8 cellular contexts compared by ENCODE assay signal in the genomic region with DNA sequence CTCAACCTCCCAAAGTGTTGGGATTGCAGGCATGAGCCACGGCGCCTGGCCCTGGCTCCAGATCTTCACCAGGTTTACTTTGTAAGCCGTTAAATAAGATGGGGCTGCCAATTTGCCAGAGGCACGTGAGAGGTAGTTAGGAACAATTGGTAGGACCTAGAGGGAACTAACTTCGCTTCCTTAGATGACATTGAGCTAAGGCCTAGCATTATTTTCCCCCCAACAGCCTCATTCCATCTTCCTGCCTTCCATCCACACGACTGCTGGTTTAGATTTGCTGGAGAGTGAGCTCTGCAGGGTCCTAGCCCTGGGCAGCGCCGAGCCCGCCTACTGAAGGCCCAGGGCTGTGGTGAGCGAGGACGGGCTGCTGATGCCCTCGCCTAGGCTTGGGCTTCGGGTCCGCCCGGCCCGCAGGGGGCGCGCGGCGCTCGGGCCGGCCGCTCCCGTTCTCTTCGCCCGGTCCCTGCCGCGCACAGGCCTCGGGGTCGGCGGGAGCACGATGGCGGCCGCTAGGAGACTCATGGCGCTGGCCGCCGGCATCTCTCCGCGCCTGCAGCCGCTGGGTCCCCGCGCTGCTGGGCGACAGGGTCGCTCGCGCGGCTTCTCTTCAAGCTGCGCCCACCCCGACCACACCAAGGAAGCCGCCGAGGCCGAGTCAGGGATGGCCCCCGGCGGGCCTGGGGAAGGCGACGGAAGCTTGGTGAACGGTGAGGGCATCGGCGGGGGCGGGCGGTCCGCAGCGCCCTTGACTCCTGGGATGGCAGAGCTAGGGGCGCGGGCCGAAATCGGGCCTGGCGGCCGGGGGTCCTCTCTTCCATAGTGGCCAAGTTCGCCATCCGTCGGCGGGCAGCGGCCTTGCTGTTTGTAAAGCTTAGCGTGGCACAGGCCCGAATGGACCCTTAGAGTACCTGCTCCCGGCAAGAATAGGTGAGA. TPM values are rescaled to one million over a fixed set of nuclear protein-coding genes. Genes with fewer than 3 reads are reported as not detected.
A peak's percentile ranks its signal among the peaks of the same experiment; 100 is the strongest.
DNase-seq lines count a peak whose midpoint lies in the region; ATAC-seq, FAIRE-seq and TF ChIP-seq lines count a peak whose summit lies in the region.

No MANE protein-coding gene starts in this region.

- TF ChIP-seq POLR2A in Raji (IDR thresholded peaks at IDR 0.05; ENCODE audit: insufficient read depth, low read depth, low read length), result peak; percentile 85

- DNase-seq in ELR (ENCODE audit: low read depth), result peak; percentile 85
- DNase-seq in activated gamma-delta T cell treated with anti-CD3 and anti-CD28 coated beads, Interleukin-2, amount 50 U/mL, for 16 hours (ENCODE audit: low read depth), result peak; percentile 64
- DNase-seq in frontal cortex (ENCODE audit: low spot score in 2 of 2), result peak; percentile 90 to 95
- DNase-seq in nucleus accumbens (lab: John Stamatoyannopoulos, UW), result peak in 53 of 56 donors; percentile 15 to 82 (median 61)
- DNase-seq in superior temporal gyrus (ENCODE audit: extremely low spot score), result peak; percentile 82

- peak overlapping the region; percentile 54 for H3K27ac ChIP-seq in KMS-11

- H2AFZ ChIP-seq in KMS-11 (ENCODE audit: low read depth), result peak overlapping the region; percentile 86

- peak overlapping the region; percentile 93 for H3K9ac ChIP-seq in KMS-11

- no peaks in the 10 kb centered on the region for H4K20me1 ChIP-seq in KMS-11 (ENCODE audit: insufficient read depth)

- peak; percentile 59 for TF ChIP-seq CTCF in KMS-11 (conservative IDR thresholded peaks at IDR 0.05; ENCODE audit: low read depth, low read length)

- H3K4me2 ChIP-seq in KMS-11, result peak overlapping the region; percentile 73

- FAIRE-seq in frontal cortex (lab: Jason Lieb, UNC), result no peak

- ATAC-seq in GM21737 (IDR thresholded peaks at IDR 0.05; ENCODE audit: unreplicated experiment), result peak; percentile 92

- H3K4me1 ChIP-seq in KMS-11 (ENCODE audit: low read depth, poor library complexity, severe bottlenecking), result peaks cover 22% of the 10 kb centered on the region

- H3K36me3 ChIP-seq in KMS-11 (ENCODE audit: insufficient read depth), result no peaks in the 10 kb centered on the region

- peaks cover 23% of the 10 kb centered on the region for H3K79me2 ChIP-seq in KMS-11 (ENCODE audit: insufficient read depth, low read depth)

- no peaks in the 10 kb centered on the region for H3K27me3 ChIP-seq in KMS-11 (ENCODE audit: insufficient read depth, low read depth)

- H3K4me3 ChIP-seq in KMS-11 (IDR thresholded peaks at IDR 0.05; ENCODE audit: insufficient read depth, low read depth, low read length), result peak overlapping the region; percentile 67

RNA-seq across cellular contexts. Expression of gene DHX30, which starts 21.9 kb away (rescaled TPM):
- total RNA-seq in frontal cortex, result 68.9 TPM

RNA-seq across cellular contexts. Expression of gene SMARCC1, which starts 43.1 kb away (rescaled TPM):
- 99.9 TPM for total RNA-seq in frontal cortex

Comparison
In these comparisons a context has a peak if more than half of its experiments do, and no peak if none do; other contexts are left out.
1. Peak in every context shown above with its lines: DNase-seq, ATAC-seq, H3K4me3 ChIP-seq and H3K27ac ChIP-seq.